ENCODE assay signal across 8 cellular contexts in the genomic region with DNA sequence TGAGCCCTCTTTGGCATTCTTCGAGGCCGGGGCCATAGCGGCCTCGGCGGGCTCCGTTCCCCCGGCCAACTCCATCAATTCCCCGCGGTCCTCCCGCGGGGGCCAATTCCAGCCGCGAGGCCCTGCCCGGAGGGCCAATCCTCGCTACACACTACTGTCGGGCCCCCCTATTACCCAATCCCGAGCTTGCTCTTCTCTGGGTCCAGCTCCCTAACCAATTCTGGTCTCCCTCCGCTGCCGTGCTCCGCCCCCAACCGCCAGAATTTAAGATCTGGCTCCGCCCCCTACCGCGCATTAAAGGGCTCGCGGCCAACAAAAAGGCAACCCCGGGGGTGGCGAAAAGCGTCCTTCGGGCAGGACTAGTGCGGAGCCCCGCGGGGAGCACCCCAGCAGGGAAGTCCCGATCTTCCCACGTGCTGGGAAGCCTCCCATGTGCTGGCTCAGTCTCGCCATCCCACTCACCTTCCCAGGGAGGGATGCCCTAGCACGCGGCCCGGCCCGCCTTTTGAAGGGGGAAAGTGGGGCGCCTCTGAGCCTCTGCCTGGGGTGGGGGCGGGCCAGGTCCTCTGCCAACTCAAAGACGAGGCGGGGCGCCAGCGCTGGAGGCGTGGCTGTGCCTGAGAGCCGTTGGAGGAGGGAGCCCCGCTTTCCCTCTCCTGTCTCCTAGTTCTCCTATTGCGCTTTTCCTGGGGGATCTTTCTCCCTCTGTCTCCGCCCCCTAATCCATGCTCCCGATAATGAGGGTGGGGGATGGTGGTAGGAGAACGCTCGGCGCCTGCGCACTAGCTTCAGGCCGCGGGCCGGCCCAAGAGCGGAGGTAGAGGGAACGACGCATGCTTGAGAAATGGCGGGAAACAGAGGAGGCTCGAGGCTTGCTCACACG. TPM values are rescaled to one million over a fixed set of nuclear protein-coding genes. Genes with fewer than 3 reads are reported as not detected.
DNase-seq lines count a peak whose midpoint lies in the region; ATAC-seq and TF ChIP-seq lines count a peak whose summit lies in the region.

No MANE protein-coding gene starts in this region.

- H3K36me3 Mint-ChIP-seq in endothelial cell (ENCODE audit: low read depth, unreplicated experiment): peaks cover 8% of the 10 kb centered on the region
- H3K36me3 Mint-ChIP-seq in mesothelial cell of epicardium: no peaks in the 10 kb centered on the region

- H3K4me3 Mint-ChIP-seq in endothelial cell (ENCODE audit: unreplicated experiment) (peak overlapping the region; percentile 90), mesothelial cell of epicardium (peak overlapping the region; percentile 78)

- DNase-seq in AML-193 (lab: John Stamatoyannopoulos, UW) (peak; percentile 91 to 93), GM19238 (ENCODE audit: insufficient read length, low spot score) (peak; percentile 95), NCI-H82 (lab: John Stamatoyannopoulos, UW) (peak; percentile 90), endothelial cell (ENCODE audit: low spot score) (peak; percentile 75), mesothelial cell of epicardium (ENCODE audit: low spot score in 2 of 2, unreplicated experiment in 2 of 2) (peak; percentile 60 to 84)
- DNase-seq in activated CD8-positive, alpha-beta memory T cell treated with anti-CD3 and anti-CD28 coated beads, Interleukin-2, amount 50 U/mL, for 4 hours: peak; percentile 94
- DNase-seq in stimulated activated CD8-positive, alpha-beta memory T cell treated with anti-CD3 and anti-CD28 coated beads, Interleukin-15, amount 100 ng/mL, for 1 hour (ENCODE audit: low read depth): peak; percentile 84

- H3K27ac Mint-ChIP-seq in endothelial cell (ENCODE audit: unreplicated experiment) (no peak overlapping the region), mesothelial cell of epicardium (peak overlapping the region; percentile 61)

- H3K27me3 Mint-ChIP-seq in endothelial cell (ENCODE audit: unreplicated experiment): peaks cover 16% of the 10 kb centered on the region
- H3K27me3 Mint-ChIP-seq in mesothelial cell of epicardium (ENCODE audit: low read depth): peaks cover 5% of the 10 kb centered on the region

- H3K9me3 Mint-ChIP-seq in endothelial cell (ENCODE audit: unreplicated experiment) (no peaks in the 10 kb centered on the region), mesothelial cell of epicardium (no peaks in the 10 kb centered on the region)

- ATAC-seq in HG03378 (IDR thresholded peaks at IDR 0.05; ENCODE audit: unreplicated experiment): peak; percentile 83

- TF ChIP-seq CTCF in endothelial cell (IDR thresholded peaks at IDR 0.05; ENCODE audit: unreplicated experiment): no peak
- peak; percentile 6 for TF ChIP-seq CTCF in mesothelial cell of epicardium (IDR thresholded peaks at IDR 0.05; ENCODE audit: unreplicated experiment)

- peaks cover 32% of the 10 kb centered on the region for H3K4me1 Mint-ChIP-seq in endothelial cell (ENCODE audit: unreplicated experiment)
- H3K4me1 Mint-ChIP-seq in mesothelial cell of epicardium: peaks cover 37% of the 10 kb centered on the region

RNA-seq across cellular contexts. Expression of gene LIPE, which starts 3.5 kb away (rescaled TPM):
- total RNA-seq in endothelial cell (ENCODE audit: unreplicated experiment): 5.5 TPM
- total RNA-seq in mesothelial cell of epicardium: 8.6 to 10.8 TPM (median 8.8 TPM) in 3 replicates

RNA-seq across cellular contexts. Expression of gene CXCL17, which starts 19.0 kb away (rescaled TPM):
- total RNA-seq in endothelial cell (ENCODE audit: unreplicated experiment): not detected
- total RNA-seq in mesothelial cell of epicardium: not detected in 3 replicates

RNA-seq across cellular contexts. Expression of gene CNFN, which starts 33.6 kb away (rescaled TPM):
- 4.1 TPM for total RNA-seq in endothelial cell (ENCODE audit: unreplicated experiment)
- 1.5 to 2.1 TPM (median 1.9 TPM) in 3 replicates for total RNA-seq in mesothelial cell of epicardium

Comparison
In these comparisons a context has a peak if more than half of its experiments do, and no peak if none do; other contexts are left out.
1. Peak in every context shown above with its lines: DNase-seq and ATAC-seq.